In the genomic region with DNA sequence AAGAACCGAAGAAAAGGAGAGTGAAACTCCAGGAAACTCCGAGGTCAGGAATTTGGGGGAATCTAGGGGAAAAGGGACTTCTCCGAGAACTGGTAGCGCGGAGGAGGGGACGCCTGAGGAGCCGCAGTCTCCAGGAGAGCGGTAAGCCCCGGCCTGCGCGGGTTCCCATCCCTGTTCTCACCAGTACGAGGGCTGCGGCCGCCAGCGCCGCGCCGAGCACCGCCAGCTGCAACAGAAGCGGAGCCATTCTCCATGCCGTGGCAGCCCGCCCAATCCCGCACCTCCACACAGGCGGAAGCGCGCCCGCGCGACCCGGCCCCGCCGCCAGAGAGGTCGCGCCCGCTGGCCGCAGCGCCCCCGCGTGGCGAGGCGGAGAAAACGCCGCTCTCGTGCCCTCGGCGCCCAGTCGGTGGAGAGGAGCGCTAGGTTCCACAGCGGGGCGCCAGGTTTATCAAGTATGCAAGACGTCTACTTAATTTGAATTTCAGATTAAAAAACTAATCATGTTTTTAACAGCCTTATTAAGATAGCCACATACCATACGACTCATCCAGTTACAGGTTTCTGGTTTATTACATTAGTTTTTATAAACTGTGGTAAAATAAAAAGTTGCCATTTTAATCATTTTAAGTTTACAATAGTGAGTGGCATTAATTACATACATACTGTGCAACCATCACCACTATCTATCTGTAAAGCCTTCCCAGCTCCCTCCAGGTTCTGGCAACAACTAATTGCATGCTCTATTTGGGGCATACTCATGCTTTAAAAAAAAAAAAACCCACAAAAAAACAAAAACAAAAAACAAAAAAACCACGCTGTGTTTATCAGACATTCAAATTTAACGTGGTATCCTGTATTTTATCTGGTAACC, we compare ENCODE assay signal across 8 cellular contexts. TPM values are rescaled to one million over a fixed set of nuclear protein-coding genes. Genes with fewer than 3 reads are reported as not detected.
DNase-seq lines count a peak whose midpoint lies in the region; ATAC-seq and TF ChIP-seq lines count a peak whose summit lies in the region.

A gene with protein sequence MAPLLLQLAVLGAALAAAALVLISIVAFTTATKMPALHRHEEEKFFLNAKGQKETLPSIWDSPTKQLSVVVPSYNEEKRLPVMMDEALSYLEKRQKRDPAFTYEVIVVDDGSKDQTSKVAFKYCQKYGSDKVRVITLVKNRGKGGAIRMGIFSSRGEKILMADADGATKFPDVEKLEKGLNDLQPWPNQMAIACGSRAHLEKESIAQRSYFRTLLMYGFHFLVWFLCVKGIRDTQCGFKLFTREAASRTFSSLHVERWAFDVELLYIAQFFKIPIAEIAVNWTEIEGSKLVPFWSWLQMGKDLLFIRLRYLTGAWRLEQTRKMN (minus strand): TSS at position 287 of the 874 bp plus-strand sequence. CDS start 40 bp downstream, at position 247.

- H3K36me3 Mint-ChIP-seq in GM23338 (ENCODE audit: low read depth) (peaks cover 36% of the 10 kb centered on the region), natural killer cell (no peaks in the 10 kb centered on the region)
- H3K36me3 Mint-ChIP-seq in activated T-helper 17 cell treated with anti-CD3 and anti-CD28 coated beads, Interleukin-2, amount 50 U/mL, for 72 hours (ENCODE audit: low read depth): peaks cover 77% of the 10 kb centered on the region

- intact Hi-C loops in natural killer cell (cut with micrococcal nuclease): loop anchor here (1.0 to 5.0 kb wide), 3 partner anchors 60 to 653 kb away; a partner anchor contains a TSS

- peaks cover 15% of the 10 kb centered on the region for H3K4me1 Mint-ChIP-seq in GM23338
- peaks cover 23% of the 10 kb centered on the region for H3K4me1 Mint-ChIP-seq in activated T-helper 17 cell treated with anti-CD3 and anti-CD28 coated beads, Interleukin-2, amount 50 U/mL, for 72 hours
- H3K4me1 Mint-ChIP-seq in natural killer cell: peaks cover 33 to 46% of the 10 kb centered on the region in 2 donors

- peaks cover 27% of the 10 kb centered on the region; the same call in 1 of the 2 replicates for H3K36me3 ChIP-seq in GM23338 (ENCODE audit: insufficient read depth)
- H3K36me3 ChIP-seq in fibroblast of lung (ENCODE audit: control insufficient read depth, insufficient read depth, low read length): peaks cover 3% of the 10 kb centered on the region

- H3K27me3 Mint-ChIP-seq in GM23338 (ENCODE audit: insufficient read depth, low read depth, poor library complexity) (peaks cover 18% of the 10 kb centered on the region), natural killer cell (ENCODE audit: low read depth in 2 of 2) (no peaks in the 10 kb centered on the region)
- H3K27me3 Mint-ChIP-seq in activated T-helper 17 cell treated with anti-CD3 and anti-CD28 coated beads, Interleukin-2, amount 50 U/mL, for 72 hours: no peaks in the 10 kb centered on the region

- ATAC-seq in GM23338: peak; percentile 84
- ATAC-seq in activated T-helper 17 cell treated with anti-CD3 and anti-CD28 coated beads, Interleukin-2, amount 50 U/mL, for 72 hours (replicated peaks): peak; percentile 77
- ATAC-seq in natural killer cell: peak; percentile 74 to 91 (median 78)

- peaks cover 4% of the 10 kb centered on the region; the same call in 1 of the 2 replicates for H3F3A ChIP-seq in GM23338 (replicated peaks; ENCODE audit: low read depth)

- H3K4me3 Mint-ChIP-seq in GM23338: peak within 1 kb of the TSS; percentile 100
- peak within 1 kb of the TSS; percentile 95 for H3K4me3 Mint-ChIP-seq in activated T-helper 17 cell treated with anti-CD3 and anti-CD28 coated beads, Interleukin-2, amount 50 U/mL, for 72 hours
- H3K4me3 Mint-ChIP-seq in natural killer cell: peak within 1 kb of the TSS; percentile 99

- H3K9me2 ChIP-seq in GM23338 (ENCODE audit: insufficient read depth): no peaks in the 10 kb centered on the region

- TF ChIP-seq CTCF in GM23338 (conservative IDR thresholded peaks at IDR 0.05; ENCODE audit: low read depth in 2 of 2) (peak; percentile 79 to 82), LNCAP (IDR thresholded peaks at IDR 0.05) (peak; percentile 95), RWPE1 (conservative IDR thresholded peaks at IDR 0.05; ENCODE audit: low read depth) (peak; percentile 98), fibroblast of lung (conservative IDR thresholded peaks at IDR 0.05 in 1 of 2, IDR thresholded peaks at IDR 0.05 in 1 of 2; ENCODE audit: low read depth in 1 of 2, low read length in 2 of 2) (peak; percentile 57 to 84), natural killer cell (IDR thresholded peaks at IDR 0.05) (peak; percentile 99)

- H3K4me2 ChIP-seq in GM23338 (peak within 1 kb of the TSS; percentile 88), fibroblast of lung (ENCODE audit: extremely low read depth, insufficient read depth, low read length) (peak within 1 kb of the TSS; percentile 99)

- H3K27ac ChIP-seq in GM23338 (ENCODE audit: low read depth): peak within 1 kb of the TSS; percentile 98
- peak within 1 kb of the TSS; percentile 98 for H3K27ac ChIP-seq in RWPE1
- peak within 1 kb of the TSS; percentile 99 for H3K27ac ChIP-seq in fibroblast of lung (ENCODE audit: insufficient read depth, low read length)

- H2AFZ ChIP-seq in GM23338: peak within 1 kb of the TSS; percentile 80; the same call in 1 of the 2 replicates
- H2AFZ ChIP-seq in fibroblast of lung (ENCODE audit: low read length): peak within 1 kb of the TSS; percentile 85

- H3K4me3 ChIP-seq in GM23338 (peak within 1 kb of the TSS; percentile 94), fibroblast of lung (replicated peaks in 1 of 4; ENCODE audit: control extremely low read depth in 1 of 4, insufficient read depth in 1 of 4, low read depth in 3 of 4, low read length in 4 of 4) (peak within 1 kb of the TSS; percentile 67 to 95 (median 86))

- no peaks in the 10 kb centered on the region for H3K27me3 ChIP-seq in GM23338 (ENCODE audit: insufficient read depth)
- no peaks in the 10 kb centered on the region for H3K27me3 ChIP-seq in fibroblast of lung (ENCODE audit: control insufficient read depth, insufficient read depth, low read length)

- H3K9me3 ChIP-seq in fibroblast of lung (ENCODE audit: control insufficient read depth, insufficient read depth, low read depth, low read length): no peaks in the 10 kb centered on the region

- POLR2A ChIA-PET in RWPE1 (lab: Yijun Ruan, JAX; ENCODE audit: low non-redundant PET): interaction anchor here (0.7 to 1.3 kb wide), 5 partner anchors 13 to 177 kb away, joined by 3 to 4 read pairs (median 3); no protein-coding TSS in a partner anchor

- peaks cover 15% of the 10 kb centered on the region for H4K20me1 ChIP-seq in GM23338 (replicated peaks; ENCODE audit: insufficient read depth)
- H4K20me1 ChIP-seq in fibroblast of lung (ENCODE audit: control insufficient read depth, extremely low read depth, insufficient read depth, low read length): no peaks in the 10 kb centered on the region

- H3K79me2 ChIP-seq in GM23338 (replicated peaks; ENCODE audit: insufficient read depth) (peaks cover 61% of the 10 kb centered on the region), fibroblast of lung (ENCODE audit: control insufficient read depth, insufficient read depth, low read length) (peaks cover 53% of the 10 kb centered on the region)

- H3K4me1 ChIP-seq in GM23338 (ENCODE audit: insufficient read depth) (peaks cover 8% of the 10 kb centered on the region), fibroblast of lung (ENCODE audit: control insufficient read depth, extremely low read depth, insufficient read depth, low read length) (no peaks in the 10 kb centered on the region)

- DNase-seq in EL (peak; percentile 87), GM23338 (ENCODE audit: low spot score) (peak; percentile 93), RWPE1 (ENCODE audit: low spot score) (peak; percentile 75), fibroblast of lung (ENCODE audit: low read depth in 2 of 2) (peak; percentile 84 to 86), natural killer cell (peak; percentile 95)
- peak; percentile 90 for DNase-seq in stimulated activated naive CD4-positive, alpha-beta T cell treated with Interleukin-2 at 50 U/mL for 16 hours (lab: John Stamatoyannopoulos, UW)

- CTCF ChIA-PET in RWPE1 (lab: Yijun Ruan, JAX): interaction anchor here (0.6 to 1.3 kb wide), 7 partner anchors 11 to 655 kb away, joined by 3 to 5 read pairs (median 3); no protein-coding TSS in a partner anchor

- H3K27ac Mint-ChIP-seq in GM23338 (peak within 1 kb of the TSS; percentile 100), natural killer cell (peak within 1 kb of the TSS; percentile 99 to 100)
- peak within 1 kb of the TSS; percentile 100 for H3K27ac Mint-ChIP-seq in activated T-helper 17 cell treated with anti-CD3 and anti-CD28 coated beads, Interleukin-2, amount 50 U/mL, for 72 hours

- H3K9me3 Mint-ChIP-seq in GM23338 (peaks cover 3% of the 10 kb centered on the region; the same call in 1 of the 3 replicates), natural killer cell (no peaks in the 10 kb centered on the region)
- no peaks in the 10 kb centered on the region for H3K9me3 Mint-ChIP-seq in activated T-helper 17 cell treated with anti-CD3 and anti-CD28 coated beads, Interleukin-2, amount 50 U/mL, for 72 hours

- peak within 1 kb of the TSS; percentile 96 for H3K9ac ChIP-seq in fibroblast of lung (ENCODE audit: insufficient read depth, low read length)

TF ChIP-seq in GM23338, 12 proteins besides CTCF, POLR2A, EP300 and RAD21 (continues in another document):
- TF ChIP-seq STAT1 (IDR thresholded peaks at IDR 0.05; ENCODE audit: unreplicated experiment) (no peak), CREB1 (CRISPR knock-in tag; IDR thresholded peaks at IDR 0.05; ENCODE audit: low read depth) (peak; percentile 38)
- TF ChIP-seq, protein P1, sequence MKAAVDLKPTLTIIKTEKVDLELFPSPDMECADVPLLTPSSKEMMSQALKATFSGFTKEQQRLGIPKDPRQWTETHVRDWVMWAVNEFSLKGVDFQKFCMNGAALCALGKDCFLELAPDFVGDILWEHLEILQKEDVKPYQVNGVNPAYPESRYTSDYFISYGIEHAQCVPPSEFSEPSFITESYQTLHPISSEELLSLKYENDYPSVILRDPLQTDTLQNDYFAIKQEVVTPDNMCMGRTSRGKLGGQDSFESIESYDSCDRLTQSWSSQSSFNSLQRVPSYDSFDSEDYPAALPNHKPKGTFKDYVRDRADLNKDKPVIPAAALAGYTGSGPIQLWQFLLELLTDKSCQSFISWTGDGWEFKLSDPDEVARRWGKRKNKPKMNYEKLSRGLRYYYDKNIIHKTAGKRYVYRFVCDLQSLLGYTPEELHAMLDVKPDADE (IDR thresholded peaks at IDR 0.05): no peak

RNA-seq across cellular contexts. Expression of the gene that starts here (rescaled TPM):
- total RNA-seq in GM23338 (2014; rRNA removed; shearing (Covaris generic)): 15.6 and 18.2 TPM in 2 replicates
- 27.9 and 34.0 TPM in 2 replicates for polyA plus RNA-seq in GM23338 (2016; fragmentation: Nextera tagmentation; extraction: Ambion mirVana)
- 10 to 100 TPM; 19.5 to 30.1 TPM for total RNA-seq in activated T-helper 17 cell treated with anti-CD3 and anti-CD28 coated beads, Interleukin-2, amount 50 U/mL, for 72 hours
- total RNA-seq in fibroblast of lung: 30.3 and 34.8 TPM in 2 replicates
- polyA plus RNA-seq in fibroblast of lung: 44.1 and 49.6 TPM in 2 replicates
- 32.3 and 33.1 TPM in 2 replicates for polyA plus RNA-seq in fibroblast of lung (2012)
- polyA minus RNA-seq in fibroblast of lung (ENCODE audit: low replicate concordance): 0.55 and 3.6 TPM in 2 replicates
- total RNA-seq in natural killer cell: 10 to 100 TPM; 20.2 to 25.0 (median 24.5) TPM

Comparison
In these comparisons a context has a peak if more than half of its experiments do, and no peak if none do; other contexts are left out.
1. Peak in every context shown above with its lines: DNase-seq, ATAC-seq, H3K4me3 ChIP-seq and H3K27ac ChIP-seq.